In genomic region chr19:15475169-15475568, GRCh38 we compare ENCODE assay signal across 10 cellular contexts. TPM values are rescaled to one million over a fixed set of nuclear protein-coding genes. Genes with fewer than 3 reads are reported as not detected.
"Had no signal": no experiment of that assay in that cellular context is flagged by ENCODE, and none has a peak within 500 bp of the region (broad histone marks: within the 10 kb centered on the region; RNA-seq: fewer than 3 reads in every experiment).

No MANE protein-coding gene starts in this region.

- H3K27ac Mint-ChIP-seq: GM23338, H9, HFFc6 had no signal

- H3K4me1 Mint-ChIP-seq: GM23338, H9 had no signal

- H3K9me3 Mint-ChIP-seq: HFFc6 had no signal

- FAIRE-seq: H1, H54, HTR-8/SVneo, K562 had no signal

- ATAC-seq: GM23338, K562 had no signal

- DNase-seq: H9, HCEC 1CT, HFFc6, IMR-90 had no signal

- H3K4me2 ChIP-seq: GM23338 had no signal

- H2AFZ ChIP-seq: GM23338 had no signal

- H3K4me3 ChIP-seq: GM23338, K562 had no signal

- H3K4me3 Mint-ChIP-seq: GM23338, H9, HFFc6 had no signal

RNA-seq across cellular contexts. Expression of gene PGLYRP2, which starts 4.1 kb away (rescaled TPM):
- total RNA-seq: GM23338, H1, H9, HFFc6, HT-29, IMR-90, K562 had no signal
- polyA plus RNA-seq: GM23338, H1, IMR-90, K562 had no signal

RNA-seq across cellular contexts. Expression of gene RASAL3, which starts 10.8 kb away (rescaled TPM):
- total RNA-seq: HFFc6, HT-29, IMR-90 had no signal

RNA-seq across cellular contexts. Expression of gene CYP4F22, which starts 33.2 kb away (rescaled TPM):
- total RNA-seq: H1, H9, HFFc6, HT-29, IMR-90, K562 had no signal
- polyA plus RNA-seq: H1, IMR-90, K562 had no signal
